Comparison of ENCODE assay signal across 2 cellular contexts in genomic region chr1:11691928-11692711, GRCh38.
TF ChIP-seq lines count a peak whose summit lies in the region.

No MANE protein-coding gene starts in this region.

TF ChIP-seq in IMR-90, 13 proteins besides CTCF, POLR2A, EP300 and RAD21:
- TF ChIP-seq BHLHE40 (IDR thresholded peaks at IDR 0.05; ENCODE audit: low read depth, low read length) (no peak), RFX5 (IDR thresholded peaks at IDR 0.05; ENCODE audit: low read depth, low read length) (no peak), MXI1 (IDR thresholded peaks at IDR 0.05; ENCODE audit: borderline replicate concordance, low read depth, low read length) (no peak), RCOR1 (IDR thresholded peaks at IDR 0.05; ENCODE audit: insufficient replicate concordance, low read length) (no peak)

TF ChIP-seq in neural cell, 6 proteins besides CTCF, POLR2A, EP300 and RAD21:
- TF ChIP-seq MXI1 (conservative IDR thresholded peaks at IDR 0.05; ENCODE audit: poor library complexity, severe bottlenecking) (no peak), REST (IDR thresholded peaks at IDR 0.05; ENCODE audit: borderline replicate concordance) (no peak), SMC3 (conservative IDR thresholded peaks at IDR 0.05; ENCODE audit: poor library complexity) (no peak), EZH2 (IDR thresholded peaks at IDR 0.05; ENCODE audit: borderline replicate concordance, insufficient read depth, low read length, poor library complexity, severe bottlenecking) (no peak), TAF1 (IDR thresholded peaks at IDR 0.05; ENCODE audit: low read depth) (no peak), POLR2AphosphoS5 (IDR thresholded peaks at IDR 0.05) (no peak)
TF ChIP-seq in neural cell: peak in this region for 0.
